ENCODE assay signal across 18 cellular contexts in genomic region chr11:134565343-134565891, GRCh38.
A peak's percentile ranks its signal among the peaks of the same experiment; 100 is the strongest.
DNase-seq lines count a peak whose midpoint lies in the region; ATAC-seq, FAIRE-seq and TF ChIP-seq lines count a peak whose summit lies in the region.
"Had no signal": no experiment of that assay in that cellular context is flagged by ENCODE, and none has a peak within 500 bp of the region (broad histone marks: within the 10 kb centered on the region; RNA-seq: fewer than 3 reads in every experiment).

No MANE protein-coding gene starts in this region.

- no peak overlapping the region for H3K4me3 Mint-ChIP-seq in activated CD4-positive, alpha-beta T cell treated with anti-CD3 and anti-CD28 coated beads, Interleukin-2, amount 10 ng/mL, durations not matched to agents 7 days and 5 days
- H3K4me3 Mint-ChIP-seq: CD4-positive, CD25-positive, alpha-beta regulatory T cell had no signal

- no peaks in the 10 kb centered on the region for H3K4me1 ChIP-seq in left ventricle myocardium inferior
- H3K4me1 ChIP-seq: Caco-2 had no signal

- H3K4me1 Mint-ChIP-seq in activated CD4-positive, alpha-beta T cell treated with anti-CD3 and anti-CD28 coated beads, Interleukin-2, amount 10 ng/mL, durations not matched to agents 7 days and 5 days, result no peaks in the 10 kb centered on the region
- H3K4me1 Mint-ChIP-seq: CD4-positive, CD25-positive, alpha-beta regulatory T cell had no signal

- intact Hi-C loops in left ventricle myocardium inferior (cut with micrococcal nuclease), result no loop called here

- DNase-seq in HTR-8/SVneo (ENCODE audit: insufficient read length, low spot score) (no peak), ecto neural progenitor cell (ENCODE audit: low spot score) (peak; percentile 48), left lobe of liver (ENCODE audit: low spot score) (peak; percentile 22), urothelium cell line (ENCODE audit: low spot score) (no peak), left ventricle myocardium inferior (no peak), HK-2 (ENCODE audit: unreplicated experiment) (no peak)
- no peak for DNase-seq in activated CD4-positive, alpha-beta T cell treated with anti-CD3 and anti-CD28 coated beads, Interleukin-2, amount 10 ng/mL, durations not matched to agents 7 days and 5 days
- DNase-seq: CD4-positive, CD25-positive, alpha-beta regulatory T cell; DND-41; MV-4-11; NCI-H1105 treated with DMSO at 0.1 percent for 48 hours; NCI-H2029 treated with DMSO at 0.1 percent for 48 hours; NCI-H345; NCI-H524; NCI-H774 had no signal

- H3K4me3 ChIP-seq in left ventricle myocardium inferior, result no peak overlapping the region

- FAIRE-seq in HTR-8/SVneo (lab: Jason Lieb, UNC) (peak; percentile 95), urothelium cell line (lab: Jason Lieb, UNC) (peak; percentile 84)

- POLR2A ChIA-PET in activated CD4-positive, alpha-beta T cell treated with anti-CD3 and anti-CD28 coated beads, Interleukin-2, amount 10 ng/mL, durations not matched to agents 7 days and 5 days (lab: Charles Lee), result no interaction called here

- H3K27me3 ChIP-seq in left ventricle myocardium inferior (ENCODE audit: low read depth), result peaks cover 69% of the 10 kb centered on the region

- no peaks in the 10 kb centered on the region for H3K9me3 ChIP-seq in left ventricle myocardium inferior (replicated peaks)
- H3K9me3 ChIP-seq: Caco-2 had no signal

- TF ChIP-seq CTCF in left ventricle myocardium inferior (IDR thresholded peaks at IDR 0.05; ENCODE audit: borderline replicate concordance), result no peak

- H3K9me3 Mint-ChIP-seq in activated CD4-positive, alpha-beta T cell treated with anti-CD3 and anti-CD28 coated beads, Interleukin-2, amount 10 ng/mL, durations not matched to agents 7 days and 5 days, result no peaks in the 10 kb centered on the region
- H3K9me3 Mint-ChIP-seq: CD4-positive, CD25-positive, alpha-beta regulatory T cell had no signal

- no peaks in the 10 kb centered on the region for H3K36me3 ChIP-seq in left ventricle myocardium inferior

- H3K36me3 Mint-ChIP-seq in activated CD4-positive, alpha-beta T cell treated with anti-CD3 and anti-CD28 coated beads, Interleukin-2, amount 10 ng/mL, durations not matched to agents 7 days and 5 days (ENCODE audit: low read depth), result no peaks in the 10 kb centered on the region
- H3K36me3 Mint-ChIP-seq: CD4-positive, CD25-positive, alpha-beta regulatory T cell had no signal

- H3K27ac Mint-ChIP-seq in activated CD4-positive, alpha-beta T cell treated with anti-CD3 and anti-CD28 coated beads, Interleukin-2, amount 10 ng/mL, durations not matched to agents 7 days and 5 days, result no peak overlapping the region
- H3K27ac Mint-ChIP-seq: CD4-positive, CD25-positive, alpha-beta regulatory T cell had no signal

- H3K27me3 Mint-ChIP-seq in activated CD4-positive, alpha-beta T cell treated with anti-CD3 and anti-CD28 coated beads, Interleukin-2, amount 10 ng/mL, durations not matched to agents 7 days and 5 days, result peaks cover 4% of the 10 kb centered on the region
- H3K27me3 Mint-ChIP-seq: CD4-positive, CD25-positive, alpha-beta regulatory T cell had no signal

- no peak overlapping the region for H3K27ac ChIP-seq in left ventricle myocardium inferior (replicated peaks)
- H3K27ac ChIP-seq: KMS-11 had no signal

- CTCF ChIA-PET in activated CD4-positive, alpha-beta T cell treated with anti-CD3 and anti-CD28 coated beads, Interleukin-2, amount 10 ng/mL, durations not matched to agents 7 days and 5 days (lab: Charles Lee), result no interaction called here

- ATAC-seq in left lobe of liver, result no peak
- ATAC-seq: Panc1 had no signal

Comparison
In these comparisons a context has a peak if more than half of its experiments do, and no peak if none do; other contexts are left out.
1. DNase-seq: peak in ecto neural progenitor cell (single experiment) and left lobe of liver (single experiment); none in HTR-8/SVneo (single experiment), urothelium cell line (single experiment), left ventricle myocardium inferior (single experiment), activated CD4-positive, alpha-beta T cell treated with anti-CD3 and anti-CD28 coated beads, Interleukin-2, amount 10 ng/mL, durations not matched to agents 7 days and 5 days (single experiment) and HK-2 (single experiment).